ENCODE assay signal across 14 cellular contexts in the genomic region with DNA sequence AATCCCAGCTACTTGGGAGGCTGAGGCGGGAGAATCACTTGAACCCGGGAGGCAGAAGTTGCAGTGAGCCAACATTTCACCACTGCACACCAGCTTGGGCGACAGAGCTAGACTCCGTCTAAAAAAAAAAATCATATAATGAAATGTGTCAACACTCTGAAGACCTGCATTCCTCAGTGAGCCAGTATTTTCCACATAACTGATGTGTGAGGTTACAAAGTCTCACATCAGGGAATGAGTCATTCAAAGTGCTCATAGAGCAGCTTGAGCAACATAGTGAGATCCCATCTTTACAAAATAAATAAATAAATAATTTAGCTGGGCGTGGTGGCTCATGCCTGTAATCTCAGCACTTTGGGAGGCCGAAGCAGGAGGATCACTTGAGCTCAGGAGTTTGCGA.
DNase-seq lines count a peak whose midpoint lies in the region; ATAC-seq and TF ChIP-seq lines count a peak whose summit lies in the region.
"Had no signal": no experiment of that assay in that cellular context is flagged by ENCODE, and none has a peak within 500 bp of the region (broad histone marks: within the 10 kb centered on the region; RNA-seq: fewer than 3 reads in every experiment).

No MANE protein-coding gene starts in this region.

- TF ChIP-seq CTCF in BJ (IDR thresholded peaks at IDR 0.05; ENCODE audit: insufficient read depth, low read depth, low read length) = no peak

- no peaks in the 10 kb centered on the region for H3K36me3 ChIP-seq in BJ (ENCODE audit: control insufficient read depth, insufficient read depth, low read length)
- H3K36me3 ChIP-seq: transverse colon had no signal

- no peak overlapping the region for H3K4me3 ChIP-seq in BJ (ENCODE audit: low read depth, low read length)
- H3K4me3 ChIP-seq: transverse colon had no signal

- CTCF ChIA-PET in BJ (lab: Yijun Ruan, JAX) = interaction anchor here (0.7 to 1.0 kb wide), 2 partner anchors 10 to 92 kb away, joined by 3 to 4 read pairs; no protein-coding TSS in a partner anchor

- POLR2A ChIA-PET in BJ (lab: Charles Lee) = interaction anchor here (0.5 kb wide), 1 partner anchor 33 kb away, joined by 7 read pairs; no protein-coding TSS in a partner anchor

- peaks cover 24% of the 10 kb centered on the region for H3K27me3 ChIP-seq in BJ (ENCODE audit: control insufficient read depth, insufficient read depth, low read length)
- H3K27me3 ChIP-seq: transverse colon had no signal

- no peak for ATAC-seq in GM18873 (IDR thresholded peaks at IDR 0.05; ENCODE audit: low FRiP score, unreplicated experiment)
- no peak for ATAC-seq in HG03039 (IDR thresholded peaks at IDR 0.05; ENCODE audit: unreplicated experiment)
- ATAC-seq: left lobe of liver had no signal

- peak; percentile 47 for DNase-seq in BJ (ENCODE audit: low read depth)
- DNase-seq in HS-27A (ENCODE audit: low read depth) = peak; percentile 55
- DNase-seq in astrocyte of the hippocampus (ENCODE audit: low read depth, low spot score) = peak; percentile 69
- peak; percentile 92 for DNase-seq in kidney tubule cell (ENCODE audit: low spot score)
- no peak for DNase-seq in stimulated activated naive CD4-positive, alpha-beta T cell (lab: John Stamatoyannopoulos, UW)
- DNase-seq in GM19238 (ENCODE audit: insufficient read length, low spot score) = no peak
- DNase-seq: activated effector memory CD4-positive, alpha-beta T cell treated with anti-CD3 and anti-CD28 coated beads, Interleukin-2, amount 50 U/mL, for 16 hours; effector CD8-positive, alpha-beta T cell; occipital lobe; T-helper 9 cell; transverse colon had no signal

Comparison
In these comparisons a context has a peak if more than half of its experiments do, and no peak if none do; other contexts are left out.
1. DNase-seq: peak in BJ (single experiment), HS-27A (single experiment), astrocyte of the hippocampus (single experiment) and kidney tubule cell (single experiment); none in stimulated activated naive CD4-positive, alpha-beta T cell (0 of 6) and GM19238 (single experiment).